8 cellular contexts compared by ENCODE assay signal in the genomic region with DNA sequence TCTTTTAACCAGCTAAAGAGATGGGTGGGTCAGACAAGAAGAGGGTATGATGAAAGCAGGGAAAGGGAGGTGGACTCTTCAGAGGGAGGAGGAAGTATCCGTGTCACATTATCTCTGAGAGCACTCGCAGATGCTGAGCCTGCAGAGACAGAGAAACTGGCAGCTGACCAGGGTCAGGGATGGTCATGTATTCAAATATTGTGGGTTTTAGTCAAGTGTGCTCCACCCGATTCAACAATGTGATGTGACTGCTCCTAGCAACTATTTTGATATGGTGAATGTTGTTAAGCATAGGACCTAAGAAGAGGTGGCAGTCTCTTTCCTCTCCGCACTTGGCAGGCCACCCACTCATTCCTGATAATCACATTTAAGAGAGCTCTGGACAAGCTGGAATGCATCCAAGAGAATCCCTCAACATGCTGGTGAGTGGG. TPM values are rescaled to one million over a fixed set of nuclear protein-coding genes. Genes with fewer than 3 reads are reported as not detected.
DNase-seq lines count a peak whose midpoint lies in the region; ATAC-seq and TF ChIP-seq lines count a peak whose summit lies in the region.

No MANE protein-coding gene starts in this region.

- POLR2A ChIA-PET in Panc1 (lab: Charles Lee): interaction anchor here (0.6 to 1.0 kb wide), 2 partner anchors 27 to 35 kb away, joined by 3 to 5 read pairs; no protein-coding TSS in a partner anchor

- no peak overlapping the region for H3K9ac ChIP-seq in neural progenitor cell

- H3K36me3 ChIP-seq in Panc1 (ENCODE audit: control insufficient read depth, insufficient read depth, low read length): no peaks in the 10 kb centered on the region
- no peaks in the 10 kb centered on the region for H3K36me3 ChIP-seq in neural progenitor cell

- no peaks in the 10 kb centered on the region for H4K20me1 ChIP-seq in neural progenitor cell (ENCODE audit: low read depth)

- peaks cover 13% of the 10 kb centered on the region for H3K27me3 Mint-ChIP-seq in neural progenitor cell (ENCODE audit: insufficient read depth, low read depth)

- H3K27me3 ChIP-seq in Panc1 (ENCODE audit: control insufficient read depth, insufficient read depth, low read length): no peaks in the 10 kb centered on the region
- no peaks in the 10 kb centered on the region for H3K27me3 ChIP-seq in dorsolateral prefrontal cortex
- H3K27me3 ChIP-seq in neural progenitor cell: peaks cover 83% of the 10 kb centered on the region

- TF ChIP-seq CTCF in AG10803 (conservative IDR thresholded peaks at IDR 0.05; ENCODE audit: low read length) (no peak), Panc1 (IDR thresholded peaks at IDR 0.05) (no peak), dorsolateral prefrontal cortex (IDR thresholded peaks at IDR 0.05 in 54 of 56, conservative IDR thresholded peaks at IDR 0.05 in 2 of 56; ENCODE audit: low read depth in 1 of 56, partially characterized antibody in 56 of 56) (no peak), neural progenitor cell (IDR thresholded peaks at IDR 0.05) (no peak)

- peak overlapping the region; percentile 98 for H3K27ac ChIP-seq in Panc1 (ENCODE audit: low read length)
- peak overlapping the region; percentile 49 to 99 (median 96) for H3K27ac ChIP-seq in dorsolateral prefrontal cortex
- H3K27ac ChIP-seq in neural progenitor cell: no peak overlapping the region

- H3F3A ChIP-seq in neural progenitor cell (ENCODE audit: low read depth): no peaks in the 10 kb centered on the region

- H3K4me3 Mint-ChIP-seq in neural progenitor cell: peak overlapping the region; percentile 90

- DNase-seq in AG10803 (ENCODE audit: low read depth) (peak; percentile 86), Panc1 (ENCODE audit: low read depth, low spot score) (peak; percentile 84), dorsolateral prefrontal cortex (no peak), neural progenitor cell (ENCODE audit: low spot score) (no peak), NCI-H146 (lab: John Stamatoyannopoulos, UW) (no peak)

- no peaks in the 10 kb centered on the region for H3K9me3 Mint-ChIP-seq in neural progenitor cell

- H3K4me1 ChIP-seq in Panc1 (ENCODE audit: control insufficient read depth, insufficient read depth, low read length) (peaks cover 50% of the 10 kb centered on the region), neural progenitor cell (peaks cover 2% of the 10 kb centered on the region)

- intact Hi-C loops in Panc1 (cut with micrococcal nuclease; ENCODE audit: unreplicated experiment) (no loop called here), dorsolateral prefrontal cortex (cut with DNase I) (loop anchor here in 1 of 2 donors (5.0 to 10.0 kb wide), 2 partner anchors 83 to 159 kb away; no protein-coding TSS in a partner anchor)

- H3K36me3 Mint-ChIP-seq in neural progenitor cell: peaks cover 2% of the 10 kb centered on the region

- no peaks in the 10 kb centered on the region for H3K9me3 ChIP-seq in Panc1 (ENCODE audit: control insufficient read depth, insufficient read depth, low read depth, low read length)
- no peaks in the 10 kb centered on the region for H3K9me3 ChIP-seq in neural progenitor cell (ENCODE audit: low read depth)

- H3K4me2 ChIP-seq in neural progenitor cell: no peak overlapping the region

- in situ Hi-C loops in Panc1 (cut with HindIII; ENCODE audit: low pct_unique_long_range_greater_than_20kb, low sequenced_read_pairs): no loop called here

- peak; percentile 26 for ATAC-seq in GM21529 (IDR thresholded peaks at IDR 0.05; ENCODE audit: unreplicated experiment)
- no peak for ATAC-seq in Panc1
- ATAC-seq in GM19463 (IDR thresholded peaks at IDR 0.05; ENCODE audit: unreplicated experiment): no peak
- ATAC-seq in HG03432 (IDR thresholded peaks at IDR 0.05; ENCODE audit: unreplicated experiment): no peak

- no peak overlapping the region for H2AFZ ChIP-seq in neural progenitor cell (replicated peaks)

- H3K4me3 ChIP-seq in AG10803 (ENCODE audit: low read length) (no peak overlapping the region), Panc1 (ENCODE audit: low read depth in 2 of 2, low read length in 2 of 2) (peak overlapping the region in 1 of 2 experiments; percentile 50; a peak in 2 of 4 replicates), dorsolateral prefrontal cortex (peak overlapping the region in 2 of 59 donors; percentile 82 to 84), neural progenitor cell (no peak overlapping the region)

- peaks cover 19% of the 10 kb centered on the region for H3K4me1 Mint-ChIP-seq in neural progenitor cell

- no TSS peak for BruUV-seq in Panc1 (replicated peaks; lab: Mats Ljungman, UMichigan)

- H3K79me2 ChIP-seq in neural progenitor cell (ENCODE audit: low read depth): no peaks in the 10 kb centered on the region

- CTCF ChIA-PET in Panc1 (lab: Charles Lee): no interaction called here

- H3K27ac Mint-ChIP-seq in neural progenitor cell: no peak overlapping the region

RNA-seq across cellular contexts. Expression of a gene that starts 1.3 kb away (rescaled TPM):
- total RNA-seq in Panc1 (2021; ENCODE audit: unreplicated experiment) (43.0 TPM), dorsolateral prefrontal cortex (100 to 1,000 TPM in 27 of 120 experiments, 10 to 100 TPM in 93; 65.7 to 139 (median 91.4) TPM), neural progenitor cell (ENCODE audit: low replicate concordance) (1.5 and 2.1 TPM in 2 replicates)
- polyA plus RNA-seq in Panc1 (2012; ENCODE audit: insufficient read length): 15.2 TPM

RNA-seq across cellular contexts. Expression of a gene that starts 39.6 kb away (rescaled TPM):
- not detected for total RNA-seq in Panc1 (2021; ENCODE audit: unreplicated experiment)
- not detected for polyA plus RNA-seq in Panc1 (2012; ENCODE audit: insufficient read length)
- total RNA-seq in dorsolateral prefrontal cortex: 1 to 10 TPM in 7 of 120 experiments, under 1 TPM in 113; 0.07 to 1.8 (median 0.38) TPM
- not detected in 2 replicates for total RNA-seq in neural progenitor cell (ENCODE audit: low replicate concordance)

Comparison
In these comparisons a context has a peak if more than half of its experiments do, and no peak if none do; other contexts are left out.
1. DNase-seq: peak in AG10803 (single experiment) and Panc1 (single experiment); none in dorsolateral prefrontal cortex (0 of 10), neural progenitor cell (single experiment) and NCI-H146 (single experiment).
2. RNA of a gene that starts 1.3 kb away (total RNA-seq): 65.7 to 139 TPM in dorsolateral prefrontal cortex and 43.0 TPM in Panc1 (single experiment); 1.5 to 2.1 TPM in neural progenitor cell; every median in the first group is over 10 times any median in the second.